Comparison of ENCODE assay signal across 8 cellular contexts in genomic region chr17:16351831-16352230, GRCh38. TPM values are rescaled to one million over a fixed set of nuclear protein-coding genes. Genes with fewer than 3 reads are reported as not detected.
DNase-seq lines count a peak whose midpoint lies in the region; ATAC-seq and TF ChIP-seq lines count a peak whose summit lies in the region.

No MANE protein-coding gene starts in this region.

- H3K9me3 ChIP-seq in AG04450 (ENCODE audit: control insufficient read depth, insufficient read depth, low read length): no peaks in the 10 kb centered on the region; the same call in 1 of the 2 replicates
- H3K9me3 ChIP-seq in HUES48 (ENCODE audit: control insufficient read depth, insufficient read depth, low read length): no peaks in the 10 kb centered on the region
- H3K9me3 ChIP-seq in mucosa of stomach (ENCODE audit: control insufficient read depth, low read length): no peaks in the 10 kb centered on the region

- peak overlapping the region; percentile 80 for H3K27ac ChIP-seq in AG04450 (ENCODE audit: low read depth, low read length)
- peak overlapping the region; percentile 86 for H3K27ac ChIP-seq in HUES48 (ENCODE audit: low read depth, low read length)
- H3K27ac ChIP-seq in brain microvascular endothelial cell: peak overlapping the region; percentile 8

- H3K27me3 ChIP-seq in AG04450 (ENCODE audit: control insufficient read depth, insufficient read depth, low read length) (no peaks in the 10 kb centered on the region), HUES48 (ENCODE audit: control insufficient read depth, insufficient read depth, low read length) (peaks cover 3% of the 10 kb centered on the region; the same call in 1 of the 2 replicates), brain microvascular endothelial cell (replicated peaks) (no peaks in the 10 kb centered on the region), mucosa of stomach (ENCODE audit: control insufficient read depth, insufficient read depth, low read length) (no peaks in the 10 kb centered on the region)

- TF ChIP-seq CTCF in AG04450 (IDR thresholded peaks at IDR 0.05; ENCODE audit: low read depth, low read length): no peak
- no peak for TF ChIP-seq CTCF in brain microvascular endothelial cell (IDR thresholded peaks at IDR 0.05; ENCODE audit: low read depth, low read length, missing control alignments)

- H3K4me3 ChIP-seq in AG04450 (ENCODE audit: low read depth, low read length) (peak overlapping the region; percentile 74), HUES48 (ENCODE audit: low read depth, low read length) (peak overlapping the region; percentile 97), brain microvascular endothelial cell (ENCODE audit: low read depth, low read length) (peak overlapping the region; percentile 70), mucosa of stomach (ENCODE audit: low read length) (peak overlapping the region; percentile 80)

- POLR2A ChIA-PET in AG04450 (lab: Yijun Ruan, JAX): interaction anchor here (0.6 to 3.5 kb wide), 5 partner anchors 21 to 121 kb away, joined by 3 to 20 read pairs (median 8); partner anchors contain the start of gene UBB

- DNase-seq in AG04450 (ENCODE audit: low read depth, low spot score): no peak
- peak; percentile 16 for DNase-seq in brain microvascular endothelial cell
- no peak for DNase-seq in anterior cingulate cortex (lab: John Stamatoyannopoulos, UW)
- DNase-seq in T-helper 9 cell: no peak
- DNase-seq in NCI-H2227 (lab: John Stamatoyannopoulos, UW; ENCODE audit: unreplicated experiment): no peak

- H3K4me1 ChIP-seq in HUES48 (ENCODE audit: control insufficient read depth, insufficient read depth, low read length): peaks cover 5% of the 10 kb centered on the region
- H3K4me1 ChIP-seq in mucosa of stomach (ENCODE audit: control insufficient read depth, insufficient read depth, low read length): peaks cover 5% of the 10 kb centered on the region

- peak overlapping the region; percentile 96 for H3K9ac ChIP-seq in HUES48 (ENCODE audit: low read depth, low read length)
- peak overlapping the region; percentile 91 for H3K9ac ChIP-seq in mucosa of stomach (ENCODE audit: low read length)

- CTCF ChIA-PET in AG04450 (lab: Charles Lee): interaction anchor here (1.1 to 6.5 kb wide), 5 partner anchors 9 to 72 kb away, joined by 3 to 73 read pairs (median 3); no protein-coding TSS in a partner anchor

- H3K36me3 ChIP-seq in HUES48 (ENCODE audit: control insufficient read depth, insufficient read depth, low read length) (peaks cover 32% of the 10 kb centered on the region), brain microvascular endothelial cell (replicated peaks) (peaks cover 11% of the 10 kb centered on the region), mucosa of stomach (ENCODE audit: control insufficient read depth, insufficient read depth, low read length) (peaks cover 5% of the 10 kb centered on the region)

- ATAC-seq in GM19463 (IDR thresholded peaks at IDR 0.05; ENCODE audit: unreplicated experiment): no peak

- in situ Hi-C loops in brain microvascular endothelial cell (cut with HindIII; ENCODE audit: low pct_ligation_motif_present, low sequenced_read_pairs): no loop called here

RNA-seq across cellular contexts. Expression of gene CENPV, which starts 1.4 kb away (rescaled TPM):
- 65.2 and 71.9 TPM in 2 replicates for polyA plus RNA-seq in AG04450 (2011; rRNA removed)
- 24.3 and 24.6 TPM in 2 replicates for polyA minus RNA-seq in AG04450 (2011; rRNA and poly(A)+ RNA removed)

RNA-seq across cellular contexts. Expression of gene UBB, which starts 29.1 kb away (rescaled TPM):
- 1,944 and 3,172 TPM in 2 replicates for polyA plus RNA-seq in AG04450 (2011; rRNA removed)
- 2,374 and 2,983 TPM in 2 replicates for polyA minus RNA-seq in AG04450 (2011; rRNA and poly(A)+ RNA removed)

Comparison
In these comparisons a context has a peak if more than half of its experiments do, and no peak if none do; other contexts are left out.
1. H3K27ac ChIP-seq: peak in every context shown above with its lines; median percentile 86 in HUES48; 80 in AG04450; 8 in brain microvascular endothelial cell.